ENCODE assay signal across 31 cellular contexts in genomic region chr6:11987390-11987789, GRCh38.
"Had no signal": no experiment of that assay in that cellular context is flagged by ENCODE, and none has a peak within 500 bp of the region (broad histone marks: within the 10 kb centered on the region; RNA-seq: fewer than 3 reads in every experiment).

No MANE protein-coding gene starts in this region.

- H3K4me1 ChIP-seq: adrenal gland, esophagus muscularis mucosa had no signal

- DNase-seq: activated B cell treated with CpG ODN at 0.5 μM for 24 hours; activated CD4-positive, alpha-beta T cell treated with anti-CD3 and anti-CD28 coated beads for 48 hours; activated CD4-positive, alpha-beta T cell treated with anti-CD3 and anti-CD28 coated beads, Interleukin-2, amount 50 U/mL, for 1 hour; activated CD4-positive, alpha-beta T cell treated with anti-CD3 and anti-CD28 coated beads, Interleukin-2, amount 50 U/mL, for 48 hours; activated CD8-positive, alpha-beta memory T cell treated with anti-CD3 and anti-CD28 coated beads for 24 hours; activated CD8-positive, alpha-beta T cell treated with anti-CD3 and anti-CD28 coated beads for 36 hours; activated effector memory CD4-positive, alpha-beta T cell treated with anti-CD3 and anti-CD28 coated beads, Interleukin-2, amount 50 U/mL, for 16 hours; activated naive CD4-positive, alpha-beta T cell treated with anti-CD3 and anti-CD28 coated beads for 36 hours; activated naive CD8-positive, alpha-beta T cell treated with anti-CD3 and anti-CD28 coated beads for 36 hours; activated naive CD8-positive, alpha-beta T cell treated with anti-CD3 and anti-CD28 coated beads, Interleukin-2, amount 50 U/mL, for 24 hours; activated T-cell treated with anti-CD3 and anti-CD28 coated beads, Interleukin-2, amount 50 U/mL, for 4 hours; adrenal gland; brain microvascular endothelial cell; caudate nucleus; cortex of kidney; dermis blood vessel endothelial cell; effector CD4-positive, alpha-beta T cell; effector memory CD8-positive, alpha-beta T cell; erythroblast; head of caudate nucleus; T-helper 1 cell; T-helper 17 cell; T1000; WERI-Rb-1 had no signal

- ATAC-seq: activated CD4-positive, CD25-positive, alpha-beta regulatory T cell treated with anti-CD3 and anti-CD28 coated beads, Interleukin-2, amount 50 U/mL, for 24 hours; activated CD8-positive, alpha-beta T cell treated with anti-CD3 and anti-CD28 coated beads for 36 hours; activated naive CD8-positive, alpha-beta T cell treated with anti-CD3 and anti-CD28 coated beads, Interleukin-2, amount 50 U/mL, for 24 hours; activated T-cell treated with anti-CD3 and anti-CD28 coated beads, Interleukin-2, amount 50 U/mL, for 4 hours; effector memory CD8-positive, alpha-beta T cell; T-helper 17 cell had no signal

- H3K4me3 ChIP-seq: adrenal gland, esophagus muscularis mucosa had no signal

- H3K9me3 Mint-ChIP-seq: activated B cell treated with CpG ODN at 0.5 μM for 24 hours; activated CD8-positive, alpha-beta T cell treated with anti-CD3 and anti-CD28 coated beads for 36 hours; activated naive CD4-positive, alpha-beta T cell treated with anti-CD3 and anti-CD28 coated beads for 36 hours; activated naive CD4-positive, alpha-beta T cell treated with anti-CD3 and anti-CD28 coated beads, Interleukin-2, amount 50 U/mL, for 24 hours; activated naive CD8-positive, alpha-beta T cell treated with anti-CD3 and anti-CD28 coated beads for 36 hours; activated naive CD8-positive, alpha-beta T cell treated with anti-CD3 and anti-CD28 coated beads, Interleukin-2, amount 50 U/mL, for 24 hours; activated T-cell treated with anti-CD3 and anti-CD28 coated beads, Interleukin-2, amount 50 U/mL, for 4 hours; activated T-helper 1 cell treated with anti-CD3 and anti-CD28 coated beads, Interleukin-12 subunit alpha, Interleukin-12 subunit beta, Interleukin-2, Interleukin-4 antibody, amounts not matched to agents 30 ng/mL and 10 ng/mL and 1 ng/mL, durations not matched to agents 14 hours and 24 hours and 36 hours; activated T-helper 2 cell treated with anti-CD3 and anti-CD28 coated beads, Interferon-gamma antibody, Interleukin-2, Interleukin-4, amounts not matched to agents 10 μg/mL and 5 μg/mL and 100 μg/mL, durations not matched to agents 14 hours and 24 hours and 36 hours; effector memory CD8-positive, alpha-beta T cell had no signal

- H3K4me3 Mint-ChIP-seq: activated B cell treated with CpG ODN at 0.5 μM for 24 hours; activated CD8-positive, alpha-beta T cell treated with anti-CD3 and anti-CD28 coated beads for 36 hours; activated naive CD4-positive, alpha-beta T cell treated with anti-CD3 and anti-CD28 coated beads for 36 hours; activated naive CD4-positive, alpha-beta T cell treated with anti-CD3 and anti-CD28 coated beads, Interleukin-2, amount 50 U/mL, for 24 hours; activated naive CD8-positive, alpha-beta T cell treated with anti-CD3 and anti-CD28 coated beads for 36 hours; activated naive CD8-positive, alpha-beta T cell treated with anti-CD3 and anti-CD28 coated beads, Interleukin-2, amount 50 U/mL, for 24 hours; activated T-cell treated with anti-CD3 and anti-CD28 coated beads, Interleukin-2, amount 50 U/mL, for 4 hours; activated T-helper 1 cell treated with anti-CD3 and anti-CD28 coated beads, Interleukin-12 subunit alpha, Interleukin-12 subunit beta, Interleukin-2, Interleukin-4 antibody, amounts not matched to agents 30 ng/mL and 10 ng/mL and 1 ng/mL, durations not matched to agents 14 hours and 24 hours and 36 hours; effector memory CD8-positive, alpha-beta T cell; T-helper 17 cell; T-helper 2 cell treated with Interferon-gamma antibody and Interleukin-4, amounts not matched to agents 5 μg/mL and 100 μg/mL, for 36 hours had no signal

- H3K27me3 Mint-ChIP-seq: activated naive CD4-positive, alpha-beta T cell treated with anti-CD3 and anti-CD28 coated beads, Interleukin-2, amount 50 U/mL, for 24 hours; activated naive CD8-positive, alpha-beta T cell treated with anti-CD3 and anti-CD28 coated beads for 36 hours had no signal

- H3K36me3 Mint-ChIP-seq: activated naive CD4-positive, alpha-beta T cell treated with anti-CD3 and anti-CD28 coated beads, Interleukin-2, amount 50 U/mL, for 24 hours; activated naive CD8-positive, alpha-beta T cell treated with anti-CD3 and anti-CD28 coated beads for 36 hours had no signal

- H3K27ac ChIP-seq: adrenal gland, brain microvascular endothelial cell, esophagus muscularis mucosa, WERI-Rb-1 had no signal

- H3K36me3 ChIP-seq: adrenal gland, brain microvascular endothelial cell, esophagus muscularis mucosa, WERI-Rb-1 had no signal

- H3K27me3 ChIP-seq: adrenal gland, brain microvascular endothelial cell, esophagus muscularis mucosa had no signal

- H3K9me3 ChIP-seq: adrenal gland, esophagus muscularis mucosa had no signal

- FAIRE-seq: astrocyte had no signal

- H3K27ac Mint-ChIP-seq: activated B cell treated with CpG ODN at 0.5 μM for 24 hours; activated CD8-positive, alpha-beta T cell treated with anti-CD3 and anti-CD28 coated beads for 36 hours; activated naive CD4-positive, alpha-beta T cell treated with anti-CD3 and anti-CD28 coated beads for 36 hours; activated naive CD4-positive, alpha-beta T cell treated with anti-CD3 and anti-CD28 coated beads, Interleukin-2, amount 50 U/mL, for 24 hours; activated naive CD8-positive, alpha-beta T cell treated with anti-CD3 and anti-CD28 coated beads for 36 hours; activated naive CD8-positive, alpha-beta T cell treated with anti-CD3 and anti-CD28 coated beads, Interleukin-2, amount 50 U/mL, for 24 hours; activated T-helper 1 cell treated with anti-CD3 and anti-CD28 coated beads, Interleukin-12 subunit alpha, Interleukin-12 subunit beta, Interleukin-2, Interleukin-4 antibody, amounts not matched to agents 30 ng/mL and 10 ng/mL and 1 ng/mL, durations not matched to agents 14 hours and 24 hours and 36 hours; activated T-helper 2 cell treated with anti-CD3 and anti-CD28 coated beads, Interferon-gamma antibody, Interleukin-2, Interleukin-4, amounts not matched to agents 10 μg/mL and 5 μg/mL and 100 μg/mL, durations not matched to agents 14 hours and 24 hours and 36 hours; effector memory CD8-positive, alpha-beta T cell; T-helper 17 cell; T-helper 2 cell treated with Interferon-gamma antibody and Interleukin-4, amounts not matched to agents 5 μg/mL and 100 μg/mL, for 36 hours had no signal

- H3K4me1 Mint-ChIP-seq: activated B cell treated with CpG ODN at 0.5 μM for 24 hours; activated naive CD4-positive, alpha-beta T cell treated with anti-CD3 and anti-CD28 coated beads, Interleukin-2, amount 50 U/mL, for 24 hours had no signal
